ENCODE assay signal across 24 cellular contexts in genomic region chr2:98191880-98192279, GRCh38.
"Had no signal": no experiment of that assay in that cellular context is flagged by ENCODE, and none has a peak within 500 bp of the region (broad histone marks: within the 10 kb centered on the region; RNA-seq: fewer than 3 reads in every experiment).

No MANE protein-coding gene starts in this region.

- H3K4me1 Mint-ChIP-seq: activated CD4-positive, alpha-beta T cell treated with anti-CD3 and anti-CD28 coated beads, Interleukin-2, amount 10 ng/mL, durations not matched to agents 7 days and 5 days; activated CD8-positive, alpha-beta memory T cell treated with anti-CD3 and anti-CD28 coated beads, Interleukin-2, amount 10 ng/mL, durations not matched to agents 7 days and 5 days; activated naive CD8-positive, alpha-beta T cell treated with anti-CD3 and anti-CD28 coated beads, Interleukin-2, amount 50 U/mL, for 24 hours; mesothelial cell of epicardium; natural killer cell; T-cell had no signal

- H3K4me1 ChIP-seq: body of pancreas, stomach, suprapubic skin, transverse colon, vagina had no signal

- H3K36me3 Mint-ChIP-seq: activated CD8-positive, alpha-beta memory T cell treated with anti-CD3 and anti-CD28 coated beads, Interleukin-2, amount 10 ng/mL, durations not matched to agents 7 days and 5 days; mesothelial cell of epicardium; natural killer cell; T-cell had no signal

- H3K27ac Mint-ChIP-seq: activated CD4-positive, alpha-beta T cell treated with anti-CD3 and anti-CD28 coated beads, Interleukin-2, amount 10 ng/mL, durations not matched to agents 7 days and 5 days; activated CD8-positive, alpha-beta memory T cell treated with anti-CD3 and anti-CD28 coated beads, Interleukin-2, amount 10 ng/mL, durations not matched to agents 7 days and 5 days; activated CD8-positive, alpha-beta T cell treated with anti-CD3 and anti-CD28 coated beads for 36 hours; activated naive CD8-positive, alpha-beta T cell treated with anti-CD3 and anti-CD28 coated beads, Interleukin-2, amount 50 U/mL, for 24 hours; activated T-helper 1 cell treated with anti-CD3 and anti-CD28 coated beads, Interleukin-12 subunit alpha, Interleukin-12 subunit beta, Interleukin-2, Interleukin-4 antibody, amounts not matched to agents 30 ng/mL and 10 ng/mL and 1 ng/mL, durations not matched to agents 14 hours and 24 hours and 36 hours; dendritic cell treated with granulocyte-macrophage colony-stimulating factor and Interleukin-4, amounts not matched to agents 40 ng/mL and 50 ng/mL, for 4 days; mesothelial cell of epicardium; natural killer cell; T-cell had no signal

- H3K27ac ChIP-seq: body of pancreas, stomach, suprapubic skin, transverse colon, vagina, WERI-Rb-1 had no signal

- H3K9me3 Mint-ChIP-seq: activated CD4-positive, alpha-beta T cell treated with anti-CD3 and anti-CD28 coated beads, Interleukin-2, amount 10 ng/mL, durations not matched to agents 7 days and 5 days; activated CD8-positive, alpha-beta T cell treated with anti-CD3 and anti-CD28 coated beads for 36 hours; activated naive CD8-positive, alpha-beta T cell treated with anti-CD3 and anti-CD28 coated beads, Interleukin-2, amount 50 U/mL, for 24 hours; activated T-helper 1 cell treated with anti-CD3 and anti-CD28 coated beads, Interleukin-12 subunit alpha, Interleukin-12 subunit beta, Interleukin-2, Interleukin-4 antibody, amounts not matched to agents 30 ng/mL and 10 ng/mL and 1 ng/mL, durations not matched to agents 14 hours and 24 hours and 36 hours; dendritic cell treated with granulocyte-macrophage colony-stimulating factor and Interleukin-4, amounts not matched to agents 40 ng/mL and 50 ng/mL, for 4 days; mesothelial cell of epicardium; natural killer cell; T-cell had no signal

- H3K4me3 Mint-ChIP-seq: activated CD4-positive, alpha-beta T cell treated with anti-CD3 and anti-CD28 coated beads, Interleukin-2, amount 10 ng/mL, durations not matched to agents 7 days and 5 days; activated CD8-positive, alpha-beta memory T cell treated with anti-CD3 and anti-CD28 coated beads, Interleukin-2, amount 10 ng/mL, durations not matched to agents 7 days and 5 days; activated CD8-positive, alpha-beta T cell treated with anti-CD3 and anti-CD28 coated beads for 36 hours; activated naive CD8-positive, alpha-beta T cell treated with anti-CD3 and anti-CD28 coated beads, Interleukin-2, amount 50 U/mL, for 24 hours; activated T-helper 1 cell treated with anti-CD3 and anti-CD28 coated beads, Interleukin-12 subunit alpha, Interleukin-12 subunit beta, Interleukin-2, Interleukin-4 antibody, amounts not matched to agents 30 ng/mL and 10 ng/mL and 1 ng/mL, durations not matched to agents 14 hours and 24 hours and 36 hours; dendritic cell treated with granulocyte-macrophage colony-stimulating factor and Interleukin-4, amounts not matched to agents 40 ng/mL and 50 ng/mL, for 4 days; mesothelial cell of epicardium; natural killer cell; T-cell had no signal

- H3K4me3 ChIP-seq: body of pancreas, stomach, suprapubic skin, transverse colon, vagina had no signal

- H3K36me3 ChIP-seq: stomach, suprapubic skin, transverse colon, vagina, WERI-Rb-1 had no signal

- H3K27me3 ChIP-seq: body of pancreas, suprapubic skin, transverse colon, vagina had no signal

- ATAC-seq: activated CD8-positive, alpha-beta memory T cell treated with anti-CD3 and anti-CD28 coated beads, Interleukin-2, amount 10 ng/mL, durations not matched to agents 7 days and 5 days; activated CD8-positive, alpha-beta T cell treated with anti-CD3 and anti-CD28 coated beads for 36 hours; activated naive CD8-positive, alpha-beta T cell treated with anti-CD3 and anti-CD28 coated beads, Interleukin-2, amount 50 U/mL, for 24 hours; body of pancreas; natural killer cell; T-cell had no signal

- DNase-seq: activated CD4-positive, alpha-beta T cell treated with anti-CD3 and anti-CD28 coated beads, Interleukin-2, amount 10 ng/mL, durations not matched to agents 7 days and 5 days; activated CD4-positive, CD25-positive, alpha-beta regulatory T cell treated with anti-CD3 and anti-CD28 coated beads, Interleukin-2, amount 50 U/mL, for 72 hours; activated CD8-positive, alpha-beta memory T cell treated with anti-CD3 and anti-CD28 coated beads, Interleukin-2, amount 10 ng/mL, durations not matched to agents 7 days and 5 days; activated CD8-positive, alpha-beta T cell treated with anti-CD3 and anti-CD28 coated beads for 36 hours; activated gamma-delta T cell; activated naive CD4-positive, alpha-beta T cell treated with anti-CD3 and anti-CD28 coated beads, Interleukin-2, amount 50 U/mL, for 16 hours; activated naive CD8-positive, alpha-beta T cell treated with anti-CD3 and anti-CD28 coated beads, Interleukin-2, amount 50 U/mL, for 24 hours; activated T-cell treated with anti-CD3 and anti-CD28 coated beads for 4 hours; body of pancreas; caudate nucleus; effector CD4-positive, alpha-beta T cell; foreskin melanocyte; glutamatergic neuron; natural killer cell; stimulated activated CD4-positive, alpha-beta T cell treated with anti-CD3 and anti-CD28 coated beads, Interleukin-12 subunit alpha, Interleukin-12 subunit beta, amount 100 ng/mL, for 4 hours; stomach; T-cell; transverse colon; WERI-Rb-1 had no signal

- H3K9me3 ChIP-seq: body of pancreas, stomach, suprapubic skin, transverse colon, vagina had no signal
